Comparison of ENCODE assay signal across 34 cellular contexts in genomic region chr12:130702966-130703732, GRCh38. TPM values are rescaled to one million over a fixed set of nuclear protein-coding genes. Genes with fewer than 3 reads are reported as not detected.
DNase-seq lines count a peak whose midpoint lies in the region; ATAC-seq, FAIRE-seq and TF ChIP-seq lines count a peak whose summit lies in the region.
"Had no signal": no experiment of that assay in that cellular context is flagged by ENCODE, and none has a peak within 500 bp of the region (broad histone marks: within the 10 kb centered on the region; RNA-seq: fewer than 3 reads in every experiment).

No MANE protein-coding gene starts in this region.

- no peak overlapping the region for H2BK120ac ChIP-seq in H1 (replicated peaks; ENCODE audit: low read depth, low read length)

- WGBS in H1 (ENCODE audit: extremely low coverage in 1 of 2, insufficient coverage in 1 of 2, insufficient read length in 1 of 2, insufficient replicate concordance in 2 of 2, low coverage in 1 of 2, low lambda C conversion rate in 2 of 2, missing lambda C conversion rate in 1 of 2), 2 experiments: 86% methylated on average over 23 of the region's 25 CpGs; no CpG with 5 or more reads in 1 of the 2 experiments

- H3K79me2 ChIP-seq in DND-41 (ENCODE audit: insufficient read depth, low read length) (no peaks in the 10 kb centered on the region), H1 (ENCODE audit: control insufficient read depth in 1 of 2, insufficient read depth in 2 of 2, low read length in 2 of 2) (no peaks in the 10 kb centered on the region), osteoblast (ENCODE audit: insufficient read depth, low read length) (no peaks in the 10 kb centered on the region), OCI-LY7 (ENCODE audit: insufficient read depth, low read depth, low read length) (no peaks in the 10 kb centered on the region)

- no peak overlapping the region for H3K27ac Mint-ChIP-seq in endothelial cell (ENCODE audit: unreplicated experiment)
- H3K27ac Mint-ChIP-seq: activated CD8-positive, alpha-beta T cell treated with anti-CD3 and anti-CD28 coated beads for 36 hours; activated naive CD4-positive, alpha-beta T cell treated with anti-CD3 and anti-CD28 coated beads, Interleukin-2, amount 50 U/mL, for 72 hours; stimulated activated naive CD8-positive, alpha-beta T cell treated with anti-CD3 and anti-CD28 coated beads, Interleukin-15, amount 100 ng/mL, for 72 hours had no signal

- no peaks in the 10 kb centered on the region for H3K4me1 Mint-ChIP-seq in endothelial cell (ENCODE audit: unreplicated experiment)
- H3K4me1 Mint-ChIP-seq: stimulated activated naive CD8-positive, alpha-beta T cell treated with anti-CD3 and anti-CD28 coated beads, Interleukin-15, amount 100 ng/mL, for 72 hours had no signal

- H4K20me1 ChIP-seq in DND-41 (ENCODE audit: insufficient read depth, low read length) (no peaks in the 10 kb centered on the region), H1 (replicated peaks in 1 of 2; ENCODE audit: control insufficient read depth in 1 of 2, insufficient read depth in 2 of 2, low read length in 2 of 2) (no peaks in the 10 kb centered on the region), osteoblast (ENCODE audit: insufficient read depth, low read length) (no peaks in the 10 kb centered on the region), OCI-LY7 (ENCODE audit: insufficient read depth, low read length) (no peaks in the 10 kb centered on the region)

- ATAC-seq in DND-41 (ENCODE audit: insufficient read depth, low read depth) (no peak), HG03378 (IDR thresholded peaks at IDR 0.05; ENCODE audit: unreplicated experiment) (no peak)
- ATAC-seq: activated CD8-positive, alpha-beta T cell treated with anti-CD3 and anti-CD28 coated beads for 36 hours; activated naive CD4-positive, alpha-beta T cell treated with anti-CD3 and anti-CD28 coated beads, Interleukin-2, amount 50 U/mL, for 72 hours; foreskin keratinocyte; left colon; stimulated activated naive CD8-positive, alpha-beta T cell treated with anti-CD3 and anti-CD28 coated beads, Interleukin-15, amount 100 ng/mL, for 72 hours had no signal

- no peak for TF ChIP-seq EP300 in H1 (IDR thresholded peaks at IDR 0.05; ENCODE audit: borderline replicate concordance in 1 of 2, low read depth in 2 of 2, low read length in 2 of 2)

- no peak overlapping the region for H3K4ac ChIP-seq in H1 (replicated peaks; ENCODE audit: insufficient read length, low read depth, low read length)

- H3K9ac ChIP-seq in DND-41 (ENCODE audit: low read depth, low read length) (no peak overlapping the region), H1 (replicated peaks in 1 of 4; ENCODE audit: extremely low read depth in 1 of 4, low read depth in 3 of 4, low read length in 3 of 4) (no peak overlapping the region)

- TF ChIP-seq POLR2A in H1 (IDR thresholded peaks at IDR 0.05; ENCODE audit: control extremely low read depth in 1 of 2, low read depth in 2 of 2, low read length in 2 of 2): no peak

- H3K27me3 ChIP-seq in DND-41 (ENCODE audit: insufficient read depth, low read length, poor library complexity): no peaks in the 10 kb centered on the region
- H3K27me3 ChIP-seq in H1 (replicated peaks in 1 of 4; ENCODE audit: control insufficient read depth in 3 of 4, extremely low read depth in 1 of 4, insufficient read depth in 3 of 4, low read length in 3 of 4): no peaks in the 10 kb centered on the region
- no peaks in the 10 kb centered on the region for H3K27me3 ChIP-seq in osteoblast (ENCODE audit: insufficient read depth, low read length)
- H3K27me3 ChIP-seq: foreskin keratinocyte, thyroid gland had no signal

- no peaks in the 10 kb centered on the region for H3K4me1 ChIP-seq in DND-41 (ENCODE audit: insufficient read depth, low read length)
- H3K4me1 ChIP-seq in H1 (replicated peaks in 1 of 4; ENCODE audit: control insufficient read depth in 3 of 4, insufficient read depth in 4 of 4, low read length in 3 of 4): peaks cover 0 to 9% (median 3%) of the 10 kb centered on the region in 4 experiments; a peak in 3 of 7 replicates
- no peaks in the 10 kb centered on the region for H3K4me1 ChIP-seq in osteoblast (ENCODE audit: insufficient read depth, low read length)
- no peaks in the 10 kb centered on the region for H3K4me1 ChIP-seq in OCI-LY7 (ENCODE audit: insufficient read depth, low read length, poor library complexity, severe bottlenecking)
- H3K4me1 ChIP-seq: esophagus muscularis mucosa, foreskin keratinocyte, thyroid gland had no signal

- H3K36me3 Mint-ChIP-seq in endothelial cell (ENCODE audit: low read depth, unreplicated experiment): peaks cover 12% of the 10 kb centered on the region
- H3K36me3 Mint-ChIP-seq: activated naive CD4-positive, alpha-beta T cell treated with anti-CD3 and anti-CD28 coated beads, Interleukin-2, amount 50 U/mL, for 72 hours had no signal

- H3K27ac ChIP-seq in DND-41 (ENCODE audit: low read length) (no peak overlapping the region), H1 (ENCODE audit: low read depth, low read length) (no peak overlapping the region), osteoblast (ENCODE audit: low read depth, low read length) (no peak overlapping the region), OCI-LY7 (ENCODE audit: low read depth, low read length, poor library complexity, severe bottlenecking) (no peak overlapping the region)
- H3K27ac ChIP-seq: C4-2B, esophagus muscularis mucosa, foreskin keratinocyte, skin epidermis, thyroid gland had no signal

- H3K9me3 ChIP-seq in DND-41 (ENCODE audit: insufficient read depth, low read length, severe bottlenecking) (no peaks in the 10 kb centered on the region), H1 (ENCODE audit: insufficient read depth in 2 of 2, low read depth in 1 of 2, low read length in 1 of 2) (no peaks in the 10 kb centered on the region; a peak in 1 of 4 replicates), osteoblast (ENCODE audit: low read depth, low read length) (no peaks in the 10 kb centered on the region), OCI-LY7 (ENCODE audit: low read length) (no peaks in the 10 kb centered on the region)
- H3K9me3 ChIP-seq: esophagus muscularis mucosa, thyroid gland had no signal

- H3K79me1 ChIP-seq in H1 (ENCODE audit: low read depth, low read length): no peaks in the 10 kb centered on the region

- no peak for TF ChIP-seq CTCF in DND-41 (IDR thresholded peaks at IDR 0.05; ENCODE audit: borderline replicate concordance, extremely low read depth, low read length, poor library complexity, severe bottlenecking)
- TF ChIP-seq CTCF in H1 (IDR thresholded peaks at IDR 0.05; ENCODE audit: control extremely low read depth in 1 of 3, insufficient read depth in 1 of 3, low read depth in 1 of 3, low read length in 3 of 3): no peak
- no peak for TF ChIP-seq CTCF in osteoblast (IDR thresholded peaks at IDR 0.05; ENCODE audit: extremely low read depth, low read depth, low read length)
- TF ChIP-seq CTCF in GM10248 (IDR thresholded peaks at IDR 0.05; ENCODE audit: control extremely low read depth, extremely low read depth, low read depth, missing control alignments): no peak
- no peak for TF ChIP-seq CTCF in endothelial cell (IDR thresholded peaks at IDR 0.05; ENCODE audit: unreplicated experiment)
- no peak for TF ChIP-seq CTCF in OCI-LY7 (conservative IDR thresholded peaks at IDR 0.05; ENCODE audit: low read length)

- H2AFZ ChIP-seq in DND-41 (ENCODE audit: low read depth, low read length): no peak overlapping the region
- H2AFZ ChIP-seq in H1 (ENCODE audit: low read length): no peak overlapping the region
- no peak overlapping the region for H2AFZ ChIP-seq in osteoblast (ENCODE audit: low read length)
- H2AFZ ChIP-seq in OCI-LY7 (ENCODE audit: low read length): no peak overlapping the region

- H3K9me3 Mint-ChIP-seq in endothelial cell (ENCODE audit: unreplicated experiment): peaks cover 26% of the 10 kb centered on the region
- H3K9me3 Mint-ChIP-seq: activated CD8-positive, alpha-beta T cell treated with anti-CD3 and anti-CD28 coated beads for 36 hours; activated naive CD4-positive, alpha-beta T cell treated with anti-CD3 and anti-CD28 coated beads, Interleukin-2, amount 50 U/mL, for 72 hours; stimulated activated naive CD8-positive, alpha-beta T cell treated with anti-CD3 and anti-CD28 coated beads, Interleukin-15, amount 100 ng/mL, for 72 hours had no signal

- no peak overlapping the region for H3K56ac ChIP-seq in H1 (replicated peaks; ENCODE audit: insufficient read length, low read depth, low read length)

- H3K14ac ChIP-seq in H1 (ENCODE audit: insufficient read length): no peak overlapping the region

- FAIRE-seq in H1 (lab: Jason Lieb, UNC): no peak
- FAIRE-seq: bronchial epithelial cell, colon, GM12892 had no signal

- H3K4me3 Mint-ChIP-seq in endothelial cell (ENCODE audit: unreplicated experiment): no peak overlapping the region
- H3K4me3 Mint-ChIP-seq: activated CD8-positive, alpha-beta T cell treated with anti-CD3 and anti-CD28 coated beads for 36 hours; stimulated activated naive CD8-positive, alpha-beta T cell treated with anti-CD3 and anti-CD28 coated beads, Interleukin-15, amount 100 ng/mL, for 72 hours had no signal

- no peak overlapping the region for H4K8ac ChIP-seq in H1 (ENCODE audit: extremely low read depth, insufficient read depth, low read length)

- no peaks in the 10 kb centered on the region for H3K9me2 ChIP-seq in OCI-LY7 (ENCODE audit: insufficient read depth, low read length)

- H2BK15ac ChIP-seq in H1 (ENCODE audit: low read length): no peak overlapping the region

- POLR2A ChIA-PET in H1 (lab: Charles Lee; ENCODE audit: partially characterized antibody): no interaction called here
- POLR2A ChIA-PET in GM10248 (lab: Yijun Ruan, JAX): no interaction called here
- POLR2A ChIA-PET in OCI-LY7 (lab: Charles Lee): no interaction called here

- intact Hi-C loops in OCI-LY7 (cut with micrococcal nuclease; ENCODE audit: unreplicated experiment): no loop called here

- peaks cover 7% of the 10 kb centered on the region for H3K27me3 Mint-ChIP-seq in endothelial cell (ENCODE audit: unreplicated experiment)
- H3K27me3 Mint-ChIP-seq: activated CD8-positive, alpha-beta T cell treated with anti-CD3 and anti-CD28 coated beads for 36 hours had no signal

- H3K18ac ChIP-seq in H1 (ENCODE audit: extremely low read depth, low read length): no peak overlapping the region

- no peak overlapping the region for H2BK12ac ChIP-seq in H1 (ENCODE audit: low read depth, low read length)

- H3K4me2 ChIP-seq in DND-41 (ENCODE audit: insufficient read depth, low read length) (no peak overlapping the region), H1 (ENCODE audit: insufficient read depth in 1 of 2, low read depth in 2 of 2, low read length in 2 of 2) (no peak overlapping the region), osteoblast (ENCODE audit: insufficient read depth, low read length) (no peak overlapping the region), OCI-LY7 (ENCODE audit: low read length) (no peak overlapping the region)

- H4K91ac ChIP-seq in H1 (replicated peaks; ENCODE audit: insufficient read length, low read length): no peak overlapping the region

- no peak for TF ChIP-seq RAD21 in H1 (IDR thresholded peaks at IDR 0.05 in 1 of 2, conservative IDR thresholded peaks at IDR 0.05 in 1 of 2; ENCODE audit: low read depth in 2 of 2, low read length in 2 of 2)

- H3K36me3 ChIP-seq in DND-41 (ENCODE audit: insufficient read depth, low read length) (no peaks in the 10 kb centered on the region), H1 (ENCODE audit: control insufficient read depth in 2 of 4, insufficient read depth in 4 of 4, low read length in 3 of 4) (no peaks in the 10 kb centered on the region), osteoblast (ENCODE audit: insufficient read depth, low read length) (no peaks in the 10 kb centered on the region), OCI-LY7 (ENCODE audit: insufficient read depth, low read length) (no peaks in the 10 kb centered on the region)
- H3K36me3 ChIP-seq: esophagus muscularis mucosa, thyroid gland had no signal

- no TSS peak for BruUV-seq in OCI-LY7 (replicated peaks; lab: Mats Ljungman, UMichigan)

- no peak overlapping the region for H2AK5ac ChIP-seq in H1 (ENCODE audit: low read depth, low read length)

- H3K23me2 ChIP-seq in H1 (ENCODE audit: low read depth, low read length): no peaks in the 10 kb centered on the region

- H4K5ac ChIP-seq in H1 (ENCODE audit: insufficient read length, low read depth, low read length): no peak overlapping the region

- CTCF ChIA-PET in H1 (lab: Charles Lee; ENCODE audit: partially characterized antibody): interaction anchor here (0.9 to 1.0 kb wide), 2 partner anchors 11 to 15 kb away, joined by 3 to 4 read pairs; no protein-coding TSS in a partner anchor
- CTCF ChIA-PET in GM10248 (lab: Yijun Ruan, JAX): no interaction called here
- CTCF ChIA-PET in OCI-LY7 (lab: Charles Lee; ENCODE audit: unreplicated experiment): no interaction called here

- H3K4me3 ChIP-seq in DND-41 (ENCODE audit: low read depth in 1 of 2, low read length in 2 of 2) (no peak overlapping the region), H1 (ENCODE audit: extremely low read depth in 1 of 4, insufficient read depth in 2 of 4, low read depth in 3 of 4, low read length in 4 of 4) (no peak overlapping the region), osteoblast (ENCODE audit: insufficient read depth, low read length) (no peak overlapping the region), OCI-LY7 (ENCODE audit: low read depth, low read length, poor library complexity, severe bottlenecking) (no peak overlapping the region)
- H3K4me3 ChIP-seq: esophagus muscularis mucosa, skin epidermis, thyroid gland had no signal

- H2BK20ac ChIP-seq in H1 (ENCODE audit: low read length): no peak overlapping the region

- peak; percentile 1 for DNase-seq in DND-41
- DNase-seq in NCI-H524 (lab: John Stamatoyannopoulos, UW): peak; percentile 43 to 77
- peak in 1 of 2 experiments; percentile 43 for DNase-seq in H1 (ENCODE audit: low read depth in 1 of 2, low spot score in 2 of 2)
- peak; percentile 10 for DNase-seq in osteoblast (ENCODE audit: insufficient read length, low spot score, missing footprints)
- DNase-seq in GM10248 (ENCODE audit: extremely low spot score): no peak
- no peak for DNase-seq in endothelial cell (ENCODE audit: low spot score)
- DNase-seq in OCI-LY7 (ENCODE audit: low spot score): no peak
- DNase-seq: activated CD8-positive, alpha-beta T cell treated with anti-CD3 and anti-CD28 coated beads for 36 hours; activated T-cell treated with anti-CD3 and anti-CD28 coated beads for 4 hours; foreskin keratinocyte; GOT3; mesendoderm; NCI-H1092; NCI-H1694 treated with DMSO at 0.1 percent for 48 hours; NCI-H2171 treated with DMSO at 0.1 percent for 48 hours; NCI-H69; occipital lobe; stimulated activated CD8-positive, alpha-beta memory T cell treated with anti-CD3 and anti-CD28 coated beads, Interleukin-4, amount 100 ng/mL, for 48 hours; stimulated activated naive CD8-positive, alpha-beta T cell treated with anti-CD3 and anti-CD28 coated beads, Interleukin-15, amount 100 ng/mL, for 72 hours; thyroid gland had no signal

- H3K23ac ChIP-seq in H1 (ENCODE audit: insufficient read length): no peak overlapping the region

- no peak overlapping the region for H2BK5ac ChIP-seq in H1 (ENCODE audit: low read depth, low read length)

RNA-seq across cellular contexts. Expression of gene RIMBP2, which starts 12.9 kb away (rescaled TPM):
- total RNA-seq in H1 (2021; fragmentation: NEBNext Ultra II Directional; extraction: Animal tissue kit (Norgen Biotek cat#: 25700)): 0.31 and 0.65 TPM in 2 replicates
- 0.18 and 0.52 TPM in 2 replicates for polyA plus RNA-seq in H1 (2011; rRNA removed)
- polyA plus RNA-seq in H1 (2011; cell fraction: cytosol; rRNA removed): 0.43 TPM
- 0.73 TPM for polyA plus RNA-seq in H1 (2011; cell fraction: nucleus; rRNA removed)
- polyA plus RNA-seq in H1 (2012, experiment 1 of 2): 0.08 to 0.66 TPM (median 0.31 TPM) in 4 replicates
- not detected for polyA plus RNA-seq in H1 (2012, experiment 2 of 2)
- polyA plus RNA-seq in H1 (2013, experiment 1 of 2): 0.59 TPM
- polyA plus RNA-seq in H1 (2013, experiment 2 of 2): 0.48 TPM
- 0.17 and 0.60 TPM in 2 replicates for polyA minus RNA-seq in H1 (2011; rRNA and poly(A)+ RNA removed)
- polyA minus RNA-seq in H1 (2011; cell fraction: cytosol; rRNA and poly(A)+ RNA removed): not detected
- 0.90 TPM for polyA minus RNA-seq in H1 (2011; cell fraction: nucleus; rRNA and poly(A)+ RNA removed)
- total RNA-seq in osteoblast (not detected in 2 replicates), endothelial cell (ENCODE audit: unreplicated experiment) (1.4 TPM), OCI-LY7 (2022) (not detected in 2 replicates)
- not detected in 2 replicates for total RNA-seq in OCI-LY7 (2014; rRNA removed; shearing (Covaris generic))
- total RNA-seq: activated CD8-positive, alpha-beta T cell treated with anti-CD3 and anti-CD28 coated beads for 36 hours; activated naive CD4-positive, alpha-beta T cell treated with anti-CD3 and anti-CD28 coated beads, Interleukin-2, amount 50 U/mL, for 72 hours; bronchial epithelial cell; myocyte; RPMI7951; SK-MEL-5; T-helper 2 cell treated with Interferon-gamma antibody and Interleukin-4, amounts not matched to agents 100 ng/mL and 5 ng/mL, for 36 hours had no signal
- polyA plus RNA-seq: AG04450, foreskin keratinocyte had no signal

Comparison
In these comparisons a context has a peak if more than half of its experiments do, and no peak if none do; other contexts are left out.
1. DNase-seq: peak in DND-41 (single experiment), NCI-H524 (2 of 2) and osteoblast (single experiment); none in GM10248 (single experiment), endothelial cell (single experiment) and OCI-LY7 (single experiment).